In the genomic region with DNA sequence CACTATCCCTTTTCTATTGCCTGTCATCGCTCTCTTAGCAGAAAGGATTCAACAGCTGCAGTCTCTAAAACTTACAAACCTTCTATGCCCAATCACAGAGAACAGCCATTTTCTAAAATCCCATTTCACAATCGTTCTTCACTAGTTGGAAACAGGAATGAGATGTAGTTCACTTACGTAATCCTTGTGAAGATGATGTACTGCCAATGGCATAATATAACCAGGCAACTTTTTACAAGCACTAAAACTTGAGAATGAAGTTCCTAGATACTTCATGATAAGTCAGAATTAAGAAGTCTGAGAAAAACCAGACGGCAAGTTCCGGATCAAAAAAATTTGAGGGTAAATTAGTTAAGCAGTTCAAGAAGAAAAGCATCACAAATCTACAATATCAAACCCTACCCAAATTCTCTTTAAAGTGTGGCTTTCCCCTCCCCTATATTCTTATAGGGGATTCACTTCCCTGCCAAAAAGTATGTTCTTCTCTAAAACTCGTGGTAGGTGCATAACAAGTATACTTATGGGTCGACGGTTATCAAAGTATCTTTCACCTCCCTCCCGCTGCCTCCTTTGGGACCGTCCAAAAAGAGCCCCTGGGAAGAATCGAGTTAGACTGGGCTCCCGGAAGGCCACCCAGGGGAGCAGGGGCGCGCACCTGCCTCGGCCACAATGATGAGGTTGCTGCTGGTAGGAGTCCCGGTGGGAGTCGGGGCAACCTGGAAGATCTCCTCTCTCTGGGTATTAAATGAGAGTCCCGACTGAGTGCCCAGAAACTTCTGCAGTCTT, we compare ENCODE assay signal across 8 cellular contexts. TPM values are rescaled to one million over a fixed set of nuclear protein-coding genes. Genes with fewer than 3 reads are reported as not detected.
DNase-seq lines count a peak whose midpoint lies in the region; ATAC-seq and TF ChIP-seq lines count a peak whose summit lies in the region.

No MANE protein-coding gene starts in this region.

- H3K27me3 ChIP-seq in esophagus muscularis mucosa: no peaks in the 10 kb centered on the region
- H3K27me3 ChIP-seq in neural progenitor cell: no peaks in the 10 kb centered on the region

- no peaks in the 10 kb centered on the region for H3K9me3 Mint-ChIP-seq in neural progenitor cell

- no peak for TF ChIP-seq CTCF in RWPE1 (conservative IDR thresholded peaks at IDR 0.05; ENCODE audit: low read depth)
- no peak for TF ChIP-seq CTCF in esophagus muscularis mucosa (IDR thresholded peaks at IDR 0.05)
- TF ChIP-seq CTCF in neural progenitor cell (IDR thresholded peaks at IDR 0.05): no peak

- ATAC-seq in GM18870 (IDR thresholded peaks at IDR 0.05; ENCODE audit: unreplicated experiment) (peak; percentile 1), HG03097 (IDR thresholded peaks at IDR 0.05; ENCODE audit: low FRiP score, unreplicated experiment) (peak; percentile 15)

- intact Hi-C loops in esophagus muscularis mucosa (cut with DNase I): loop anchor here (5.0 kb wide), 1 partner anchor 56 kb away; a partner anchor contains a TSS

- peak overlapping the region; percentile 56 for H3K9ac ChIP-seq in neural progenitor cell

- H3K27me3 Mint-ChIP-seq in neural progenitor cell (ENCODE audit: insufficient read depth, low read depth): no peaks in the 10 kb centered on the region

- peaks cover 22% of the 10 kb centered on the region for H3K4me1 Mint-ChIP-seq in neural progenitor cell

- H3K79me2 ChIP-seq in neural progenitor cell (ENCODE audit: low read depth): peaks cover 57% of the 10 kb centered on the region

- peak overlapping the region; percentile 85 for H3K4me2 ChIP-seq in neural progenitor cell

- no peak for TF ChIP-seq POLR2A in esophagus muscularis mucosa (IDR thresholded peaks at IDR 0.05; ENCODE audit: low read depth)

- H3K4me3 ChIP-seq in esophagus muscularis mucosa (peak overlapping the region; percentile 65 to 91 (median 81)), neural progenitor cell (peak overlapping the region; percentile 92)

- peak overlapping the region; percentile 89 for H2AFZ ChIP-seq in neural progenitor cell (replicated peaks)

- CTCF ChIA-PET in RWPE1 (lab: Yijun Ruan, JAX): no interaction called here

- H3K27ac Mint-ChIP-seq in neural progenitor cell: no peak overlapping the region

- WGBS in esophagus muscularis mucosa: 17% methylated on average over 15 of the region's 18 CpGs

- peak; percentile 21 for DNase-seq in AG08396 (ENCODE audit: low spot score)
- peak; percentile 13 for DNase-seq in RWPE1 (ENCODE audit: low spot score)
- no peak for DNase-seq in esophagus muscularis mucosa (ENCODE audit: extremely low spot score)
- no peak for DNase-seq in neural progenitor cell (ENCODE audit: low spot score)
- no peak for DNase-seq in globus pallidus (ENCODE audit: low spot score)
- no peak for DNase-seq in activated CD8-positive, alpha-beta memory T cell treated with anti-CD3 and anti-CD28 coated beads, Interleukin-2, amount 50 U/mL, for 48 hours

- H3K36me3 Mint-ChIP-seq in neural progenitor cell: peaks cover 12% of the 10 kb centered on the region

- no peak for TF ChIP-seq EP300 in esophagus muscularis mucosa (IDR thresholded peaks at IDR 0.05)

- POLR2A ChIA-PET in RWPE1 (lab: Yijun Ruan, JAX; ENCODE audit: low non-redundant PET): no interaction called here

- H3K27ac ChIP-seq in RWPE1 (peak overlapping the region; percentile 74), esophagus muscularis mucosa (replicated peaks in 1 of 4) (peak overlapping the region; percentile 82 to 86 (median 84)), neural progenitor cell (no peak overlapping the region)

- H3F3A ChIP-seq in neural progenitor cell (ENCODE audit: low read depth): no peaks in the 10 kb centered on the region

- H3K4me1 ChIP-seq in esophagus muscularis mucosa (peaks cover 32 to 51% (median 46%) of the 10 kb centered on the region in 4 donors), neural progenitor cell (peaks cover 21% of the 10 kb centered on the region)

- H3K36me3 ChIP-seq in esophagus muscularis mucosa: no peaks in the 10 kb centered on the region
- no peaks in the 10 kb centered on the region for H3K36me3 ChIP-seq in neural progenitor cell

- peak overlapping the region; percentile 99 for H3K4me3 Mint-ChIP-seq in neural progenitor cell

- peaks cover 7% of the 10 kb centered on the region for H4K20me1 ChIP-seq in neural progenitor cell (ENCODE audit: low read depth)

- H3K9me3 ChIP-seq in esophagus muscularis mucosa (no peaks in the 10 kb centered on the region), neural progenitor cell (ENCODE audit: low read depth) (no peaks in the 10 kb centered on the region)

RNA-seq across cellular contexts. Expression of a gene that starts 0.7 kb away (rescaled TPM):
- total RNA-seq in esophagus muscularis mucosa (10 to 100 TPM; 22.5 to 32.8 (median 25.6) TPM), neural progenitor cell (ENCODE audit: low replicate concordance) (27.4 and 40.3 TPM in 2 replicates)

RNA-seq across cellular contexts. Expression of a gene that starts 55.8 kb away (rescaled TPM):
- total RNA-seq in esophagus muscularis mucosa: 1 to 10 TPM; 3.6 to 8.3 (median 6.6) TPM
- total RNA-seq in neural progenitor cell (ENCODE audit: low replicate concordance): 4.9 and 6.9 TPM in 2 replicates

RNA-seq across cellular contexts. Expression of a gene that starts 56.1 kb away (rescaled TPM):
- 10 to 100 TPM; 23.7 to 28.0 (median 24.7) TPM for total RNA-seq in esophagus muscularis mucosa
- total RNA-seq in neural progenitor cell (ENCODE audit: low replicate concordance): 84.3 and 127 TPM in 2 replicates

Comparison
In these comparisons a context has a peak if more than half of its experiments do, and no peak if none do; other contexts are left out.
1. DNase-seq: peak in AG08396 (single experiment) and RWPE1 (single experiment); none in esophagus muscularis mucosa (single experiment), neural progenitor cell (single experiment), globus pallidus (single experiment) and activated CD8-positive, alpha-beta memory T cell treated with anti-CD3 and anti-CD28 coated beads, Interleukin-2, amount 50 U/mL, for 48 hours (single experiment).